ENCODE assay signal across 27 cellular contexts in genomic region chr1:228956864-228957263, GRCh38.
"Had no signal": no experiment of that assay in that cellular context is flagged by ENCODE, and none has a peak within 500 bp of the region (broad histone marks: within the 10 kb centered on the region; RNA-seq: fewer than 3 reads in every experiment).

No MANE protein-coding gene starts in this region.

- H3K27me3 ChIP-seq: brain microvascular endothelial cell, cardiac muscle cell, Peyer's patch, SJCRH30 had no signal

- H3K36me3 Mint-ChIP-seq: activated naive CD8-positive, alpha-beta T cell; WTC11 had no signal

- H3K9me3 ChIP-seq: Peyer's patch, SJCRH30 had no signal

- H3K4me1 Mint-ChIP-seq: activated T-helper 17 cell treated with anti-CD3 and anti-CD28 coated beads, Interleukin-2, amount 50 U/mL, for 72 hours had no signal

- H3K27ac Mint-ChIP-seq: activated naive CD4-positive, alpha-beta T cell treated with anti-CD3 and anti-CD28 coated beads for 36 hours; activated naive CD8-positive, alpha-beta T cell; activated T-helper 17 cell treated with anti-CD3 and anti-CD28 coated beads, Interleukin-2, amount 50 U/mL, for 72 hours; T-helper 1 cell treated with Interleukin-12 subunit alpha and Interleukin-12 subunit beta and Interleukin-4 antibody, amounts not matched to agents 30 μg/mL and 1 μg/mL, for 36 hours; WTC11 had no signal

- H3K4me3 ChIP-seq: cardiac muscle cell, Peyer's patch, SJCRH30 had no signal

- H3K4me1 ChIP-seq: Peyer's patch, SJCRH30 had no signal

- ATAC-seq: activated T-helper 17 cell treated with anti-CD3 and anti-CD28 coated beads, Interleukin-2, amount 50 U/mL, for 72 hours; WTC11 had no signal

- H3K4me3 Mint-ChIP-seq: activated naive CD4-positive, alpha-beta T cell treated with anti-CD3 and anti-CD28 coated beads for 36 hours; activated naive CD8-positive, alpha-beta T cell; activated T-helper 17 cell treated with anti-CD3 and anti-CD28 coated beads, Interleukin-2, amount 50 U/mL, for 72 hours; T-helper 1 cell treated with Interleukin-12 subunit alpha and Interleukin-12 subunit beta and Interleukin-4 antibody, amounts not matched to agents 30 μg/mL and 1 μg/mL, for 36 hours; WTC11 had no signal

- H3K36me3 ChIP-seq: brain microvascular endothelial cell, cardiac muscle cell, Peyer's patch, SJCRH30 had no signal

- DNase-seq: activated CD4-positive, alpha-beta T cell treated with anti-CD3 and anti-CD28 coated beads for 48 hours; activated CD4-positive, alpha-beta T cell treated with anti-CD3 and anti-CD28 coated beads, Interleukin-2, amount 50 U/mL, for 48 hours; activated CD4-positive, CD25-positive, alpha-beta regulatory T cell treated with anti-CD3 and anti-CD28 coated beads, Interleukin-2, amount 50 U/mL, for 72 hours; activated gamma-delta T cell; activated naive CD4-positive, alpha-beta T cell treated with anti-CD3 and anti-CD28 coated beads for 36 hours; activated T-cell treated with anti-CD3 and anti-CD28 coated beads for 4 hours; activated T-cell treated with anti-CD3 and anti-CD28 coated beads, Interleukin-2, amount 50 U/mL, for 48 hours; brain microvascular endothelial cell; KG1; NCI-H1092; NCI-H1417 treated with DMSO at 0.1 percent for 48 hours; NCI-H1694; NCI-H2029; NCI-H345; NCI-H510A treated with DMSO at 0.1 percent for 48 hours; NCI-H69; NK-92 treated with Interleukin-12 subunit alpha and Interleukin-12 subunit beta, amount 100 ng/mL, for 24 hours; Peyer's patch; Right ventricle myocardium superior; T-helper 9 cell had no signal

- H3K27ac ChIP-seq: brain microvascular endothelial cell, cardiac muscle cell, Peyer's patch, RWPE1, SJCRH30 had no signal

- H3K9me3 Mint-ChIP-seq: activated naive CD4-positive, alpha-beta T cell treated with anti-CD3 and anti-CD28 coated beads for 36 hours; activated T-helper 17 cell treated with anti-CD3 and anti-CD28 coated beads, Interleukin-2, amount 50 U/mL, for 72 hours; T-helper 1 cell treated with Interleukin-12 subunit alpha and Interleukin-12 subunit beta and Interleukin-4 antibody, amounts not matched to agents 30 μg/mL and 1 μg/mL, for 36 hours had no signal

- H3K27me3 Mint-ChIP-seq: activated naive CD8-positive, alpha-beta T cell; activated T-helper 17 cell treated with anti-CD3 and anti-CD28 coated beads, Interleukin-2, amount 50 U/mL, for 72 hours had no signal
